26 cellular contexts compared by ENCODE assay signal in the genomic region with DNA sequence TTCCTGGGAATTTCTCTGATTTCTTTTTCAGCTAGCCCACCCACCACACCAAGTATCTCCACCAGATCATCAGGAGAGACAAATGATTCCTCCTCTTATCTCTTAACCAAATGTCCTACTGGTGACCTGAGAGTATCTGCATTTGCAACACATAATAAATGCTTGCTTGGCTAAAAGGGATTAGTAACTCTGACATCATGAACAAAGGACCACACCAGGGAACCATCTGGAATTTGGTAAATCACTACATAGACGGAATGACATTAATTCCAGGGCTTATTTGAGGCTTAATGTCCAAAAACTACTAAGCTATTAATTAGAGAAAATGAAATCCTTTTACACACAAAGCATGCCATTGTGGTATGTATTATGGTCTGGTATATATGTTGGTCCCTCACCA.
"Had no signal": no experiment of that assay in that cellular context is flagged by ENCODE, and none has a peak within 500 bp of the region (broad histone marks: within the 10 kb centered on the region; RNA-seq: fewer than 3 reads in every experiment).

No MANE protein-coding gene starts in this region.

- H3K27ac ChIP-seq: gastrocnemius medialis, spleen, testis, uterus, VCaP had no signal

- H3K36me3 ChIP-seq: gastrocnemius medialis, spleen, uterus had no signal

- H3K4me3 ChIP-seq: gastrocnemius medialis, spleen, testis, uterus had no signal

- H3K9me3 ChIP-seq: gastrocnemius medialis, spleen, testis, uterus had no signal

- H3K27ac Mint-ChIP-seq: activated CD4-positive, alpha-beta T cell treated with anti-CD3 and anti-CD28 coated beads, Interleukin-2, amount 10 ng/mL, durations not matched to agents 7 days and 5 days; activated CD8-positive, alpha-beta T cell treated with anti-CD3 and anti-CD28 coated beads for 36 hours; activated naive CD8-positive, alpha-beta T cell treated with anti-CD3 and anti-CD28 coated beads, Interleukin-2, amount 50 U/mL, for 24 hours; activated T-helper 1 cell treated with anti-CD3 and anti-CD28 coated beads, Interleukin-12 subunit alpha, Interleukin-12 subunit beta, Interleukin-2, Interleukin-4 antibody, amounts not matched to agents 30 ng/mL and 10 ng/mL and 1 ng/mL, durations not matched to agents 14 hours and 24 hours and 36 hours; dendritic cell treated with granulocyte-macrophage colony-stimulating factor and Interleukin-4, amounts not matched to agents 40 ng/mL and 50 ng/mL, for 4 days; nephron; T-helper 2 cell treated with Interferon-gamma antibody and Interleukin-4, amounts not matched to agents 5 μg/mL and 100 μg/mL, for 36 hours had no signal

- H3K4me3 Mint-ChIP-seq: activated CD4-positive, alpha-beta T cell treated with anti-CD3 and anti-CD28 coated beads, Interleukin-2, amount 10 ng/mL, durations not matched to agents 7 days and 5 days; activated CD8-positive, alpha-beta T cell treated with anti-CD3 and anti-CD28 coated beads for 36 hours; activated naive CD8-positive, alpha-beta T cell treated with anti-CD3 and anti-CD28 coated beads, Interleukin-2, amount 50 U/mL, for 24 hours; activated T-helper 1 cell treated with anti-CD3 and anti-CD28 coated beads, Interleukin-12 subunit alpha, Interleukin-12 subunit beta, Interleukin-2, Interleukin-4 antibody, amounts not matched to agents 30 ng/mL and 10 ng/mL and 1 ng/mL, durations not matched to agents 14 hours and 24 hours and 36 hours; brain; dendritic cell treated with granulocyte-macrophage colony-stimulating factor and Interleukin-4, amounts not matched to agents 40 ng/mL and 50 ng/mL, for 4 days; nephron; T-helper 2 cell treated with Interferon-gamma antibody and Interleukin-4, amounts not matched to agents 5 μg/mL and 100 μg/mL, for 36 hours had no signal

- H3K9me3 Mint-ChIP-seq: activated CD4-positive, alpha-beta T cell treated with anti-CD3 and anti-CD28 coated beads, Interleukin-2, amount 10 ng/mL, durations not matched to agents 7 days and 5 days; activated CD8-positive, alpha-beta T cell treated with anti-CD3 and anti-CD28 coated beads for 36 hours; activated naive CD8-positive, alpha-beta T cell treated with anti-CD3 and anti-CD28 coated beads, Interleukin-2, amount 50 U/mL, for 24 hours; activated T-helper 1 cell treated with anti-CD3 and anti-CD28 coated beads, Interleukin-12 subunit alpha, Interleukin-12 subunit beta, Interleukin-2, Interleukin-4 antibody, amounts not matched to agents 30 ng/mL and 10 ng/mL and 1 ng/mL, durations not matched to agents 14 hours and 24 hours and 36 hours; dendritic cell treated with granulocyte-macrophage colony-stimulating factor and Interleukin-4, amounts not matched to agents 40 ng/mL and 50 ng/mL, for 4 days; T-helper 2 cell treated with Interferon-gamma antibody and Interleukin-4, amounts not matched to agents 5 μg/mL and 100 μg/mL, for 36 hours had no signal

- H3K27me3 ChIP-seq: gastrocnemius medialis, testis, uterus had no signal

- H3K4me1 ChIP-seq: gastrocnemius medialis, uterus had no signal

- H3K4me1 Mint-ChIP-seq: activated CD4-positive, alpha-beta T cell treated with anti-CD3 and anti-CD28 coated beads, Interleukin-2, amount 10 ng/mL, durations not matched to agents 7 days and 5 days; activated naive CD8-positive, alpha-beta T cell treated with anti-CD3 and anti-CD28 coated beads, Interleukin-2, amount 50 U/mL, for 24 hours had no signal

- DNase-seq: activated CD4-positive, alpha-beta T cell treated with anti-CD3 and anti-CD28 coated beads, Interleukin-2, amount 10 ng/mL, durations not matched to agents 7 days and 5 days; activated CD4-positive, CD25-positive, alpha-beta regulatory T cell treated with anti-CD3 and anti-CD28 coated beads, Interleukin-2, amount 50 U/mL, for 72 hours; activated CD8-positive, alpha-beta T cell treated with anti-CD3 and anti-CD28 coated beads for 36 hours; activated gamma-delta T cell; activated naive CD4-positive, alpha-beta T cell treated with anti-CD3 and anti-CD28 coated beads, Interleukin-2, amount 50 U/mL, for 16 hours; activated naive CD8-positive, alpha-beta T cell treated with anti-CD3 and anti-CD28 coated beads, Interleukin-2, amount 50 U/mL, for 24 hours; anterior cingulate cortex; effector CD8-positive, alpha-beta T cell; gastrocnemius medialis; head of caudate nucleus; hypothalamus; left ventricle myocardium superior; mammary epithelial cell; occipital lobe; spleen; stimulated activated CD4-positive, alpha-beta T cell treated with anti-CD3 and anti-CD28 coated beads, Interleukin-4, amount 100 ng/mL, for 1 hour; stimulated activated naive CD4-positive, alpha-beta T cell; testis; trophoblast cell; uterus had no signal

- ATAC-seq: activated CD8-positive, alpha-beta T cell treated with anti-CD3 and anti-CD28 coated beads for 36 hours; activated naive CD8-positive, alpha-beta T cell treated with anti-CD3 and anti-CD28 coated beads, Interleukin-2, amount 50 U/mL, for 24 hours; gastrocnemius medialis; left ventricle myocardium superior had no signal

- H3K36me3 Mint-ChIP-seq: brain had no signal
